Comparison of ENCODE assay signal across 9 cellular contexts in genomic region chr13:62209539-62209938, GRCh38.
DNase-seq lines count a peak whose midpoint lies in the region; ATAC-seq and FAIRE-seq lines count a peak whose summit lies in the region.
"Had no signal": no experiment of that assay in that cellular context is flagged by ENCODE, and none has a peak within 500 bp of the region (broad histone marks: within the 10 kb centered on the region; RNA-seq: fewer than 3 reads in every experiment).

No MANE protein-coding gene starts in this region.

- H3K4me3 ChIP-seq in ACC112 (ENCODE audit: low read depth, low read length): 0 out of 2 replicates have a peak overlapping the region, but pooled peaks have one; percentile 14

- H3K4me1 ChIP-seq in ACC112 (ENCODE audit: control insufficient read depth, insufficient read depth, low read length, unreplicated experiment): no peaks in the 10 kb centered on the region

- no peaks in the 10 kb centered on the region for H3K79me2 ChIP-seq in ACC112 (ENCODE audit: control insufficient read depth, insufficient read depth, low read length, unreplicated experiment)

- no peaks in the 10 kb centered on the region for H3K27me3 ChIP-seq in ACC112 (ENCODE audit: insufficient read depth, low read length)

- no peak overlapping the region for H3K27ac ChIP-seq in ACC112 (ENCODE audit: low read depth, low read length)

- no peaks in the 10 kb centered on the region for H3K36me3 ChIP-seq in ACC112 (ENCODE audit: insufficient read depth, low read length)

- DNase-seq in GM19239 (ENCODE audit: insufficient read length, low spot score): no peak
- DNase-seq in NCI-H1417 treated with DMSO at 0.1 percent for 48 hours (lab: John Stamatoyannopoulos, UW): peak; percentile 73
- no peak for DNase-seq in HuH-7 (ENCODE audit: low spot score)
- DNase-seq in HUDEP-2 (lab: John Stamatoyannopoulos, UW; ENCODE audit: unreplicated experiment in 76 of 76): no peak
- DNase-seq in cerebellar cortex (ENCODE audit: low spot score): no peak
- DNase-seq: activated CD4-positive, alpha-beta T cell treated with anti-CD3 and anti-CD28 coated beads, Interleukin-2, amount 50 U/mL, for 4 hours had no signal

- peak; percentile 49 for FAIRE-seq in GM19239 (lab: Jason Lieb, UNC)

- H2AFZ ChIP-seq in ACC112 (ENCODE audit: low read length, unreplicated experiment): no peak overlapping the region

- ATAC-seq in HG03039 (IDR thresholded peaks at IDR 0.05; ENCODE audit: unreplicated experiment) (peak; percentile 83), GM19455 (IDR thresholded peaks at IDR 0.05; ENCODE audit: unreplicated experiment) (no peak)
